In the genomic region with DNA sequence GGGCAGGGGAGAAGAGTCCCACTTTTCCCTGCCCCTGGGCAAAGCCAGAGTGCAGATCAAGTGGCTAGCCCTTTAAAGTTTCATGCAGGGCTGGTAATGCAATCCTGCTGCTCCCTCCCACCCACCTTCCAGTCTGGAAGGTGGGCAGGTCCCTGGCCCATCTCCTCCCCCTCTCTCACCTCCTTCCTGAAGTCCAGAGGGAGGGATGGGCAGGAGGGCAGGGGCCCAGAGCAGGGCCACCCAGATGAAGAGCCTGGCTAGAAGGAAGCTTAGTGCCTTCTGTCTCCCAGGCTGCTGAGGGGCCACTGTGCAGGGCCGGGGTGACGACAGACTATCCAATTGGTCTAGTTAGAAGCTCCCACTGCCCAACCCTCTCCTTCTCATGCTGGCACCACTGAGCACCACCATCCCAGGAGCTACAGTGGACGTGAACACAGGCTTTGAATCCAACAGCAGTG, we compare ENCODE assay signal across 14 cellular contexts. TPM values are rescaled to one million over a fixed set of nuclear protein-coding genes. Genes with fewer than 3 reads are reported as not detected.
A peak's percentile ranks its signal among the peaks of the same experiment; 100 is the strongest.
DNase-seq lines count a peak whose midpoint lies in the region; ATAC-seq, FAIRE-seq and TF ChIP-seq lines count a peak whose summit lies in the region.
"Had no signal": no experiment of that assay in that cellular context is flagged by ENCODE, and none has a peak within 500 bp of the region (broad histone marks: within the 10 kb centered on the region; RNA-seq: fewer than 3 reads in every experiment).

No MANE protein-coding gene starts in this region.

- ATAC-seq in GM21360 (IDR thresholded peaks at IDR 0.05; ENCODE audit: unreplicated experiment) (no peak), HG03521 (IDR thresholded peaks at IDR 0.05; ENCODE audit: unreplicated experiment) (no peak)
- ATAC-seq: SK-N-SH treated with all-trans-retinoic acid at 6 μM for 48 hours had no signal

- H3K4me3 Mint-ChIP-seq in astrocyte (ENCODE audit: unreplicated experiment) (no peak overlapping the region), neural progenitor cell (no peak overlapping the region)

- H3K27ac Mint-ChIP-seq in astrocyte (ENCODE audit: unreplicated experiment) = peak overlapping the region; percentile 12
- H3K27ac Mint-ChIP-seq in neural progenitor cell = peak overlapping the region; percentile 57

- H3K9me3 Mint-ChIP-seq in astrocyte (ENCODE audit: unreplicated experiment) (peaks cover 13% of the 10 kb centered on the region), neural progenitor cell (peaks cover 19% of the 10 kb centered on the region)

- DNase-seq in activated CD8-positive, alpha-beta memory T cell treated with anti-CD3 and anti-CD28 coated beads for 24 hours = peak; percentile 11
- no peak for DNase-seq in activated CD8-positive, alpha-beta memory T cell treated with anti-CD3 and anti-CD28 coated beads, Interleukin-2, amount 50 U/mL, for 4 hours
- DNase-seq in astrocyte (ENCODE audit: low read depth) = no peak
- DNase-seq in neural progenitor cell (ENCODE audit: low spot score) = no peak
- peak; percentile 34 for DNase-seq in ureter (ENCODE audit: low spot score)
- DNase-seq in NCI-H1048 (lab: John Stamatoyannopoulos, UW) = no peak
- DNase-seq: ACHN, Calu3, KBM-7, NCI-H1930 had no signal

- no peak for FAIRE-seq in astrocyte (lab: Jason Lieb, UNC)

- H3K36me3 Mint-ChIP-seq in astrocyte (ENCODE audit: low read depth, unreplicated experiment) = peaks cover 36% of the 10 kb centered on the region
- peaks cover 36% of the 10 kb centered on the region for H3K36me3 Mint-ChIP-seq in neural progenitor cell

- H3F3A ChIP-seq in neural progenitor cell (ENCODE audit: low read depth) = peaks cover 27% of the 10 kb centered on the region

- no peak overlapping the region for H3K27ac ChIP-seq in astrocyte (ENCODE audit: low read depth, low read length)
- H3K27ac ChIP-seq in neural progenitor cell = peak overlapping the region; percentile 62

- peak overlapping the region; percentile 54 for H3K4me2 ChIP-seq in astrocyte (ENCODE audit: low read length)
- peak overlapping the region; percentile 72 for H3K4me2 ChIP-seq in neural progenitor cell

- H3K4me1 Mint-ChIP-seq in astrocyte (ENCODE audit: low read depth, unreplicated experiment) (peaks cover 36% of the 10 kb centered on the region), neural progenitor cell (peaks cover 38% of the 10 kb centered on the region)

- no peaks in the 10 kb centered on the region for H3K27me3 Mint-ChIP-seq in astrocyte (ENCODE audit: low read depth, unreplicated experiment)
- peaks cover 5% of the 10 kb centered on the region for H3K27me3 Mint-ChIP-seq in neural progenitor cell (ENCODE audit: insufficient read depth, low read depth)

- H3K4me1 ChIP-seq in astrocyte (ENCODE audit: insufficient read depth, low read length) = peaks cover 25% of the 10 kb centered on the region
- H3K4me1 ChIP-seq in neural progenitor cell = peaks cover 18% of the 10 kb centered on the region

- H4K20me1 ChIP-seq in astrocyte (ENCODE audit: insufficient read depth, low read length) (peaks cover 100% of the 10 kb centered on the region), neural progenitor cell (ENCODE audit: low read depth) (peaks cover 72% of the 10 kb centered on the region)

- H3K9me3 ChIP-seq in astrocyte (ENCODE audit: insufficient read depth, low read depth, low read length) (peaks cover 2% of the 10 kb centered on the region), neural progenitor cell (ENCODE audit: low read depth) (no peaks in the 10 kb centered on the region)
- H3K9me3 ChIP-seq: right lobe of liver had no signal

- TF ChIP-seq CTCF in astrocyte (IDR thresholded peaks at IDR 0.05; ENCODE audit: insufficient read depth, low read depth, low read length) (no peak), neural progenitor cell (IDR thresholded peaks at IDR 0.05) (no peak)

- H3K27me3 ChIP-seq in astrocyte (ENCODE audit: insufficient read depth, low read length) = no peaks in the 10 kb centered on the region
- H3K27me3 ChIP-seq in neural progenitor cell = no peaks in the 10 kb centered on the region
- H3K27me3 ChIP-seq: right lobe of liver had no signal

- H3K36me3 ChIP-seq in astrocyte (ENCODE audit: insufficient read depth, low read length) (no peaks in the 10 kb centered on the region), neural progenitor cell (no peaks in the 10 kb centered on the region)

- H3K79me2 ChIP-seq in astrocyte (ENCODE audit: insufficient read depth, low read length) (peaks cover 87% of the 10 kb centered on the region), neural progenitor cell (ENCODE audit: low read depth) (peaks cover 65% of the 10 kb centered on the region)

- H3K9ac ChIP-seq in astrocyte (ENCODE audit: low read length) (no peak overlapping the region), neural progenitor cell (no peak overlapping the region)

- H2AFZ ChIP-seq in astrocyte (ENCODE audit: low read depth, low read length) (no peak overlapping the region), neural progenitor cell (replicated peaks) (no peak overlapping the region)

- H3K4me3 ChIP-seq in astrocyte (ENCODE audit: insufficient read depth, low read depth, low read length) (no peak overlapping the region), neural progenitor cell (peak overlapping the region; percentile 28)
- H3K4me3 ChIP-seq: right lobe of liver had no signal

RNA-seq across cellular contexts. Expression of a gene that starts 10.7 kb away (rescaled TPM):
- total RNA-seq in astrocyte (57.9 and 69.6 TPM in 2 replicates), neural progenitor cell (ENCODE audit: low replicate concordance) (7.1 and 22.8 TPM in 2 replicates), ureter (79.5 TPM)

Comparison
In these comparisons a context has a peak if more than half of its experiments do, and no peak if none do; other contexts are left out.
1. DNase-seq: peak in activated CD8-positive, alpha-beta memory T cell treated with anti-CD3 and anti-CD28 coated beads for 24 hours (single experiment) and ureter (single experiment); none in activated CD8-positive, alpha-beta memory T cell treated with anti-CD3 and anti-CD28 coated beads, Interleukin-2, amount 50 U/mL, for 4 hours (single experiment), astrocyte (single experiment), neural progenitor cell (single experiment) and NCI-H1048 (single experiment).